ENCODE assay signal across 8 cellular contexts in genomic region chr15:101489236-101489632, GRCh38. TPM values are rescaled to one million over a fixed set of nuclear protein-coding genes. Genes with fewer than 3 reads are reported as not detected.
DNase-seq lines count a peak whose midpoint lies in the region; ATAC-seq and TF ChIP-seq lines count a peak whose summit lies in the region.

No MANE protein-coding gene starts in this region.

- CTCF ChIA-PET in PC-3 (lab: Charles Lee), result no interaction called here

- H3K4me1 ChIP-seq in PC-3 (ENCODE audit: insufficient read depth, low read length), result no peaks in the 10 kb centered on the region

- H3K27me3 ChIP-seq in PC-3 (ENCODE audit: low read length), result peaks cover 25% of the 10 kb centered on the region

- H3K9me2 ChIP-seq in PC-3 (replicated peaks; ENCODE audit: low read length), result no peaks in the 10 kb centered on the region

- peaks cover 3% of the 10 kb centered on the region for H3K9me3 Mint-ChIP-seq in stimulated activated memory B cell treated with anti-CD40 and anti-IgM and Interleukin-4, amounts not matched to agents 10 μg/mL and 1 μg/mL and 100 μg/mL, for 72 hours

- TF ChIP-seq CTCF in PC-3 (conservative IDR thresholded peaks at IDR 0.05; ENCODE audit: low read depth, low read length), result no peak

- DNase-seq in SKM-1 (lab: John Stamatoyannopoulos, UW; ENCODE audit: unreplicated experiment), result peak; percentile 10
- DNase-seq in SKM-1 treated with dmso at 0.1 percent for 144 hours (lab: John Stamatoyannopoulos, UW; ENCODE audit: unreplicated experiment), result no peak
- peak; percentile 16 for DNase-seq in PC-3
- DNase-seq in head of caudate nucleus, result peak in 24 of 42 donors; percentile 43 to 79 (median 61)
- no peak for DNase-seq in midbrain (lab: John Stamatoyannopoulos, UW)
- no peak for DNase-seq in GM19240 (ENCODE audit: insufficient read length, low spot score)

- no peaks in the 10 kb centered on the region for H3K36me3 ChIP-seq in PC-3 (ENCODE audit: low read depth, low read length)

- H3K9ac ChIP-seq in PC-3 (ENCODE audit: low read length), result no peak overlapping the region

- no peaks in the 10 kb centered on the region for H3K9me3 ChIP-seq in PC-3 (ENCODE audit: low read length)

- H3K79me2 ChIP-seq in PC-3 (ENCODE audit: low read length), result no peaks in the 10 kb centered on the region

- no peak overlapping the region for H2AFZ ChIP-seq in PC-3 (ENCODE audit: low read length)

- no peak overlapping the region for H3K4me3 ChIP-seq in PC-3 (ENCODE audit: low read length)

- no TSS peak for BruUV-seq in PC-3 (replicated peaks; lab: Mats Ljungman, UMichigan)

- peaks cover 7% of the 10 kb centered on the region for H3K4me1 Mint-ChIP-seq in stimulated activated memory B cell treated with anti-CD40 and anti-IgM and Interleukin-4, amounts not matched to agents 10 μg/mL and 1 μg/mL and 100 μg/mL, for 72 hours

- no peak for ATAC-seq in PC-3
- ATAC-seq in stimulated activated memory B cell treated with anti-CD40 and anti-IgM and Interleukin-4, amounts not matched to agents 10 μg/mL and 1 μg/mL and 100 μg/mL, for 72 hours, result peak; percentile 31
- no peak for ATAC-seq in HG02763 (IDR thresholded peaks at IDR 0.05; ENCODE audit: unreplicated experiment)

- H4K20me1 ChIP-seq in PC-3 (ENCODE audit: low read length), result no peaks in the 10 kb centered on the region

- H3K27ac Mint-ChIP-seq in stimulated activated memory B cell treated with anti-CD40 and anti-IgM and Interleukin-4, amounts not matched to agents 10 μg/mL and 1 μg/mL and 100 μg/mL, for 72 hours, result no peak overlapping the region

- no peak overlapping the region for H3K4me2 ChIP-seq in PC-3 (ENCODE audit: low read length)

- intact Hi-C loops in PC-3 (cut with micrococcal nuclease) (no loop called here), head of caudate nucleus (cut with DNase I) (no loop called here)

- H3K36me3 Mint-ChIP-seq in stimulated activated memory B cell treated with anti-CD40 and anti-IgM and Interleukin-4, amounts not matched to agents 10 μg/mL and 1 μg/mL and 100 μg/mL, for 72 hours, result no peaks in the 10 kb centered on the region

- H3K27ac ChIP-seq in PC-3 (ENCODE audit: low read length), result no peak overlapping the region

- H3K27me3 Mint-ChIP-seq in stimulated activated memory B cell treated with anti-CD40 and anti-IgM and Interleukin-4, amounts not matched to agents 10 μg/mL and 1 μg/mL and 100 μg/mL, for 72 hours, result peaks cover 50% of the 10 kb centered on the region

- no peak overlapping the region for H3K4me3 Mint-ChIP-seq in stimulated activated memory B cell treated with anti-CD40 and anti-IgM and Interleukin-4, amounts not matched to agents 10 μg/mL and 1 μg/mL and 100 μg/mL, for 72 hours

- POLR2A ChIA-PET in PC-3 (lab: Charles Lee; ENCODE audit: unreplicated experiment), result no interaction called here

- H3F3A ChIP-seq in PC-3 (ENCODE audit: low read length, unreplicated experiment), result no peaks in the 10 kb centered on the region

RNA-seq across cellular contexts. Expression of gene PCSK6, which starts 0.3 kb away (rescaled TPM):
- total RNA-seq in PC-3 (2014; rRNA removed), result 2.7 and 3.7 TPM in 2 replicates

Comparison
In these comparisons a context has a peak if more than half of its experiments do, and no peak if none do; other contexts are left out.
1. DNase-seq: peak in SKM-1 (single experiment), PC-3 (single experiment) and head of caudate nucleus (24 of 42); none in SKM-1 treated with dmso at 0.1 percent for 144 hours (single experiment), midbrain (single experiment) and GM19240 (single experiment).